ENCODE assay signal across 21 cellular contexts in the genomic region with DNA sequence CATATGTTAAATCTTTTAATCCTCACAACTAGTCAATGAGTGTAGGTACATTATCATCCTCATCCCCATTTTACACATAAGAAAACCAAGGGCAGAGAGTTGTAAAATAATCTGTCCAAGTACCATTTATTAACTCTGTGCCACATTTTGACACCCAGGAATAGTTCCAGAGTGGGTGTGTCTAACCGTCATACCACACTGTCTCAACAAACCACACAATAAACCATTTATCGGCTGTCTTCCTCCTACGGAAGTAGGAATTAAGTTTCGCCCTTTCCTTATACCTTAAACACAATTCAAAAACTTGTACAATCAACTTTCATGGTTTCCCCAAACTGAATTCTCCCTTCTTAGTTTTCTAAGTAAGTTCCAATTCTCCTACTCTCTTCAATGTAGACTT.
"Had no signal": no experiment of that assay in that cellular context is flagged by ENCODE, and none has a peak within 500 bp of the region (broad histone marks: within the 10 kb centered on the region; RNA-seq: fewer than 3 reads in every experiment).

No MANE protein-coding gene starts in this region.

- ATAC-seq: left lobe of liver; naive thymus-derived CD8-positive, alpha-beta T cell; right lobe of liver; stimulated activated naive B cell treated with anti-CD40 and anti-IgM and Interleukin-4, amounts not matched to agents 10 μg/mL and 1 μg/mL and 100 μg/mL, for 72 hours had no signal

- H3K9me3 Mint-ChIP-seq: immature natural killer cell; naive thymus-derived CD8-positive, alpha-beta T cell had no signal

- H3K4me3 ChIP-seq: dorsolateral prefrontal cortex, lung, right lobe of liver, thoracic aorta, tibial nerve, upper lobe of left lung had no signal

- H3K4me1 ChIP-seq: parathyroid adenoma, right lobe of liver had no signal

- DNase-seq: dorsolateral prefrontal cortex; effector CD4-positive, alpha-beta T cell; hypothalamus; immature natural killer cell; islet precursor cell; naive thymus-derived CD8-positive, alpha-beta T cell; right lobe of liver; small intestine; stimulated activated CD4-positive, alpha-beta T cell treated with anti-CD3 and anti-CD28 coated beads, Interleukin-15, amount 100 ng/mL, for 24 hours; stimulated activated CD4-positive, alpha-beta T cell treated with anti-CD3 and anti-CD28 coated beads, Interleukin-2, amount 100 ng/mL, for 48 hours; stimulated activated naive B cell treated with anti-CD40 and anti-IgM and Interleukin-4, amounts not matched to agents 10 μg/mL and 1 μg/mL and 100 μg/mL, for 72 hours; upper lobe of left lung had no signal

- H2AFZ ChIP-seq: parathyroid adenoma had no signal

- H3K9me3 ChIP-seq: neutrophil, right lobe of liver, thoracic aorta, tibial nerve, upper lobe of left lung had no signal

- H3K36me3 ChIP-seq: neutrophil, right lobe of liver, thoracic aorta, tibial nerve, upper lobe of left lung had no signal

- H3K4me3 Mint-ChIP-seq: memory B cell; naive thymus-derived CD8-positive, alpha-beta T cell; stimulated activated naive B cell treated with anti-CD40 and anti-IgM and Interleukin-4, amounts not matched to agents 10 μg/mL and 1 μg/mL and 100 μg/mL, for 72 hours; stimulated activated naive CD8-positive, alpha-beta T cell treated with anti-CD3 and anti-CD28 coated beads, Interleukin-15, Interleukin-2, amounts not matched to agents 100 ng/mL and 50 ng/mL, for 24 hours had no signal

- H3K27ac Mint-ChIP-seq: memory B cell; progenitor cell of endocrine pancreas; stimulated activated naive B cell treated with anti-CD40 and anti-IgM and Interleukin-4, amounts not matched to agents 10 μg/mL and 1 μg/mL and 100 μg/mL, for 72 hours; stimulated activated naive CD8-positive, alpha-beta T cell treated with anti-CD3 and anti-CD28 coated beads, Interleukin-15, Interleukin-2, amounts not matched to agents 100 ng/mL and 50 ng/mL, for 24 hours had no signal

- H3K27me3 ChIP-seq: dorsolateral prefrontal cortex, neutrophil, right lobe of liver, tibial nerve, upper lobe of left lung had no signal

- H3K27me3 Mint-ChIP-seq: memory B cell; naive thymus-derived CD8-positive, alpha-beta T cell; progenitor cell of endocrine pancreas; stimulated activated naive B cell treated with anti-CD40 and anti-IgM and Interleukin-4, amounts not matched to agents 10 μg/mL and 1 μg/mL and 100 μg/mL, for 72 hours; stimulated activated naive CD8-positive, alpha-beta T cell treated with anti-CD3 and anti-CD28 coated beads, Interleukin-15, Interleukin-2, amounts not matched to agents 100 ng/mL and 50 ng/mL, for 24 hours had no signal

- H3K9ac ChIP-seq: parathyroid adenoma had no signal
